ENCODE assay signal across 11 cellular contexts in the genomic region with DNA sequence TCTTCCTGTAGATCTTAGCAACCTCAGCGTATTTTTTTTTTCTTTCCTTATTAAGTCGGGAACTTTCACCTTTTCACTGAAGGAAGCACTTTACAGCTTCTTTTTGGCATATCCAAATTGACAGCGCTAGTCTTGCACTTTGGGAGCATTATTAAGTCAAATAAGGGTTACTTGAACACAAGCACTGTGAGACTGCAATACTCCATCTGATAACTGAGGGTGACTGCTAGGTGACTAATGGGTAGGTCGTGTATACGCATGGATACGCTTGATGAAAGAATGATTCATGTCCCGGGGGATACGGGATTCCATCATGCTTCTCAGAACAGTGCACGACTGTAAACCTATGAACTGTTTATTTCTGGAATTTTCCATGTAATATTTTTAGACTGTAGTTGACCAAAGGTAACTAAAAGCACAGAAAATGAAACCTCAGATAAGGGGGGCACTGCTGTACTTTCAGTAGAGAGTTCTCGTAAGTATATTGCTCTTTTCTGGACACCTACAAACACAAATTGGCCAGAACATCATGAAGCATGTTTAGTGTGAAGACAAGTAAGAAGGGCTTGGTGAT.
DNase-seq lines count a peak whose midpoint lies in the region; ATAC-seq and TF ChIP-seq lines count a peak whose summit lies in the region.
"Had no signal": no experiment of that assay in that cellular context is flagged by ENCODE, and none has a peak within 500 bp of the region (broad histone marks: within the 10 kb centered on the region; RNA-seq: fewer than 3 reads in every experiment).

No MANE protein-coding gene starts in this region.

- DNase-seq in BE2C = peak; percentile 64
- DNase-seq in MG63 = peak; percentile 77
- peak; percentile 93 for DNase-seq in choroid plexus epithelial cell (ENCODE audit: low read depth)
- peak; percentile 63 for DNase-seq in myocyte (ENCODE audit: low read depth)
- DNase-seq in T-helper 2 cell treated with Interferon-gamma antibody and Interleukin-4, amounts not matched to agents 5 μg/mL and 100 μg/mL, for 36 hours (ENCODE audit: low spot score) = no peak
- no peak for DNase-seq in middle frontal gyrus (ENCODE audit: extremely low spot score, low spot score)
- DNase-seq in neuronal stem cell (ENCODE audit: low spot score) = no peak
- DNase-seq: naive B cell, NCI-H1105 had no signal

- H3K23ac ChIP-seq in neuronal stem cell (ENCODE audit: low read depth, low read length, poor library complexity) = no peak overlapping the region

- H2BK12ac ChIP-seq in neuronal stem cell (ENCODE audit: low read length) = no peak overlapping the region

- no peak overlapping the region for H3K4ac ChIP-seq in neuronal stem cell (ENCODE audit: low read length)

- H3K14ac ChIP-seq in neuronal stem cell (ENCODE audit: low read length) = no peak overlapping the region

- H3K79me1 ChIP-seq in neuronal stem cell (ENCODE audit: low read depth, low read length) = no peaks in the 10 kb centered on the region

- H3K27ac ChIP-seq in neuronal stem cell (replicated peaks; ENCODE audit: low read length) = no peak overlapping the region

- H3K27ac Mint-ChIP-seq in T-helper 2 cell treated with Interferon-gamma antibody and Interleukin-4, amounts not matched to agents 5 μg/mL and 100 μg/mL, for 36 hours = no peak overlapping the region
- H3K27ac Mint-ChIP-seq: naive B cell; stimulated activated naive CD8-positive, alpha-beta T cell treated with anti-CD3 and anti-CD28 coated beads, Interleukin-15, Interleukin-2, amounts not matched to agents 100 ng/mL and 50 ng/mL, for 24 hours had no signal

- 0 out of 2 replicates have a peak, but pooled peaks cover 3% of the 10 kb centered on the region for H3K9me3 ChIP-seq in BE2C
- no peaks in the 10 kb centered on the region for H3K9me3 ChIP-seq in MG63
- no peaks in the 10 kb centered on the region for H3K9me3 ChIP-seq in neuronal stem cell (replicated peaks in 1 of 2; ENCODE audit: control insufficient read depth in 2 of 2, insufficient read depth in 1 of 2, low read depth in 1 of 2, low read length in 2 of 2)

- no peak overlapping the region for H2AK5ac ChIP-seq in neuronal stem cell (ENCODE audit: low read depth, low read length)

- no peak overlapping the region for H2BK15ac ChIP-seq in neuronal stem cell (ENCODE audit: low read length)

- no peak overlapping the region for H3K4me2 ChIP-seq in neuronal stem cell (ENCODE audit: insufficient read depth, low read length, poor library complexity, severe bottlenecking)

- no peaks in the 10 kb centered on the region for H3K9me3 Mint-ChIP-seq in T-helper 2 cell treated with Interferon-gamma antibody and Interleukin-4, amounts not matched to agents 5 μg/mL and 100 μg/mL, for 36 hours
- H3K9me3 Mint-ChIP-seq: stimulated activated naive CD8-positive, alpha-beta T cell treated with anti-CD3 and anti-CD28 coated beads, Interleukin-15, Interleukin-2, amounts not matched to agents 100 ng/mL and 50 ng/mL, for 24 hours had no signal

- H3K18ac ChIP-seq in neuronal stem cell (ENCODE audit: low read length) = no peak overlapping the region

- no peaks in the 10 kb centered on the region for H3K36me3 ChIP-seq in BE2C
- no peaks in the 10 kb centered on the region for H3K36me3 ChIP-seq in MG63
- H3K36me3 ChIP-seq in neuronal stem cell (replicated peaks in 1 of 2; ENCODE audit: control insufficient read depth in 2 of 2, insufficient read depth in 2 of 2, low read length in 2 of 2) = no peaks in the 10 kb centered on the region

- no peak overlapping the region for H2BK120ac ChIP-seq in neuronal stem cell (ENCODE audit: low read depth, low read length)

- H3K4me1 ChIP-seq in BE2C = peaks cover 18% of the 10 kb centered on the region
- peaks cover 0 to 6% of the 10 kb centered on the region in 2 donors for H3K4me1 ChIP-seq in neuronal stem cell (ENCODE audit: control insufficient read depth in 2 of 2, insufficient read depth in 1 of 2, low read depth in 1 of 2, low read length in 2 of 2)

- H4K91ac ChIP-seq in neuronal stem cell (ENCODE audit: low read depth, low read length, poor library complexity) = no peak overlapping the region

- TF ChIP-seq CTCF in BE2C (IDR thresholded peaks at IDR 0.05; ENCODE audit: low read depth, low read length) = no peak
- no peak for TF ChIP-seq CTCF in choroid plexus epithelial cell (conservative IDR thresholded peaks at IDR 0.05; ENCODE audit: low read depth, low read length)

- no peak overlapping the region for H2AFZ ChIP-seq in neuronal stem cell (ENCODE audit: low read length)

- H2BK5ac ChIP-seq in neuronal stem cell (ENCODE audit: low read length) = no peak overlapping the region

- H3K9ac ChIP-seq in neuronal stem cell (ENCODE audit: low read depth, low read length, poor library complexity) = no peak overlapping the region

- no CpG with 5 or more reads among the region's 10 CpGs for WGBS in neuronal stem cell (ENCODE audit: extremely low coverage in 2 of 2, insufficient read length in 2 of 2, insufficient replicate concordance in 1 of 2), 2 donors

- no peaks in the 10 kb centered on the region for H3K27me3 ChIP-seq in BE2C
- no peaks in the 10 kb centered on the region for H3K27me3 ChIP-seq in MG63
- H3K27me3 ChIP-seq in neuronal stem cell (ENCODE audit: control insufficient read depth in 3 of 3, insufficient read depth in 3 of 3, low read depth in 1 of 3, low read length in 3 of 3) = no peaks in the 10 kb centered on the region

- no peaks in the 10 kb centered on the region for H3K36me3 Mint-ChIP-seq in T-helper 2 cell treated with Interferon-gamma antibody and Interleukin-4, amounts not matched to agents 5 μg/mL and 100 μg/mL, for 36 hours (ENCODE audit: low read depth)

- no peak for ATAC-seq in HG02759 (IDR thresholded peaks at IDR 0.05; ENCODE audit: unreplicated experiment)

- H3K4me3 ChIP-seq in BE2C (ENCODE audit: low read depth, low read length) = no peak overlapping the region
- no peak overlapping the region for H3K4me3 ChIP-seq in MG63
- H3K4me3 ChIP-seq in choroid plexus epithelial cell (ENCODE audit: low read depth, low read length) = no peak overlapping the region
- no peak overlapping the region for H3K4me3 ChIP-seq in neuronal stem cell (ENCODE audit: low read length in 2 of 2)

- no peaks in the 10 kb centered on the region for H3K4me1 Mint-ChIP-seq in T-helper 2 cell treated with Interferon-gamma antibody and Interleukin-4, amounts not matched to agents 5 μg/mL and 100 μg/mL, for 36 hours (ENCODE audit: low read depth)
- H3K4me1 Mint-ChIP-seq: naive B cell had no signal

- H3K4me3 Mint-ChIP-seq in T-helper 2 cell treated with Interferon-gamma antibody and Interleukin-4, amounts not matched to agents 5 μg/mL and 100 μg/mL, for 36 hours = no peak overlapping the region
- H3K4me3 Mint-ChIP-seq: naive B cell; stimulated activated naive CD8-positive, alpha-beta T cell treated with anti-CD3 and anti-CD28 coated beads, Interleukin-15, Interleukin-2, amounts not matched to agents 100 ng/mL and 50 ng/mL, for 24 hours had no signal

- H4K8ac ChIP-seq in neuronal stem cell (ENCODE audit: low read depth, low read length) = no peak overlapping the region

- H3K27me3 Mint-ChIP-seq in T-helper 2 cell treated with Interferon-gamma antibody and Interleukin-4, amounts not matched to agents 5 μg/mL and 100 μg/mL, for 36 hours (ENCODE audit: low read depth) = no peaks in the 10 kb centered on the region
- H3K27me3 Mint-ChIP-seq: naive B cell; stimulated activated naive CD8-positive, alpha-beta T cell treated with anti-CD3 and anti-CD28 coated beads, Interleukin-15, Interleukin-2, amounts not matched to agents 100 ng/mL and 50 ng/mL, for 24 hours had no signal

Comparison
In these comparisons a context has a peak if more than half of its experiments do, and no peak if none do; other contexts are left out.
1. DNase-seq: peak in BE2C (single experiment), MG63 (single experiment), choroid plexus epithelial cell (single experiment) and myocyte (single experiment); none in T-helper 2 cell treated with Interferon-gamma antibody and Interleukin-4, amounts not matched to agents 5 μg/mL and 100 μg/mL, for 36 hours (single experiment), middle frontal gyrus (single experiment) and neuronal stem cell (single experiment).